ENCODE assay signal across 11 cellular contexts in genomic region chr5:73030995-73031394, GRCh38.
DNase-seq lines count a peak whose midpoint lies in the region; ATAC-seq and TF ChIP-seq lines count a peak whose summit lies in the region.
"Had no signal": no experiment of that assay in that cellular context is flagged by ENCODE, and none has a peak within 500 bp of the region (broad histone marks: within the 10 kb centered on the region; RNA-seq: fewer than 3 reads in every experiment).

No MANE protein-coding gene starts in this region.

- H3K9me3 ChIP-seq in upper lobe of right lung, result no peaks in the 10 kb centered on the region
- H3K9me3 ChIP-seq: upper lobe of left lung had no signal

- no peaks in the 10 kb centered on the region for H3K9me3 Mint-ChIP-seq in WTC11
- no peaks in the 10 kb centered on the region for H3K9me3 Mint-ChIP-seq in activated CD8-positive, alpha-beta T cell treated with anti-CD3 and anti-CD28 coated beads for 36 hours

- no peaks in the 10 kb centered on the region for H3K27me3 ChIP-seq in upper lobe of right lung
- H3K27me3 ChIP-seq: upper lobe of left lung had no signal

- POLR2A ChIA-PET in WTC11 (lab: Charles Lee), result interaction anchor here (0.6 kb wide), 1 partner anchor 8 kb away, joined by 3 read pairs; no protein-coding TSS in a partner anchor
- POLR2A ChIA-PET in activated CD8-positive, alpha-beta T cell treated with anti-CD3 and anti-CD28 coated beads for 36 hours (lab: Charles Lee), result no interaction called here

- no peaks in the 10 kb centered on the region for H3K27me3 Mint-ChIP-seq in WTC11 (ENCODE audit: low read depth)
- no peaks in the 10 kb centered on the region for H3K27me3 Mint-ChIP-seq in activated CD8-positive, alpha-beta T cell treated with anti-CD3 and anti-CD28 coated beads for 36 hours
- H3K27me3 Mint-ChIP-seq: activated naive CD8-positive, alpha-beta T cell had no signal

- DNase-seq in SIG-M5 treated with dmso at 0.1 percent for 504 hours (lab: John Stamatoyannopoulos, UW; ENCODE audit: unreplicated experiment) (peak; percentile 50), SIG-M5 (lab: John Stamatoyannopoulos, UW) (no peak), WTC11 (ENCODE audit: low spot score) (no peak), iPS DF 4.7 (ENCODE audit: extremely low read depth, low spot score) (peak; percentile 16), upper lobe of right lung (no peak), SHP77 (lab: John Stamatoyannopoulos, UW) (no peak)
- no peak for DNase-seq in activated CD8-positive, alpha-beta T cell treated with anti-CD3 and anti-CD28 coated beads for 36 hours
- DNase-seq: NCI-H2107, upper lobe of left lung had no signal

- H3K27ac Mint-ChIP-seq in WTC11, result peak overlapping the region; percentile 96
- no peak overlapping the region for H3K27ac Mint-ChIP-seq in activated CD8-positive, alpha-beta T cell treated with anti-CD3 and anti-CD28 coated beads for 36 hours
- H3K27ac Mint-ChIP-seq: activated naive CD8-positive, alpha-beta T cell had no signal

- H3K27ac ChIP-seq in upper lobe of right lung, result no peak overlapping the region
- H3K27ac ChIP-seq: upper lobe of left lung had no signal

- H3K36me3 Mint-ChIP-seq in WTC11, result no peaks in the 10 kb centered on the region; the same call in 1 of the 2 replicates
- H3K36me3 Mint-ChIP-seq in activated CD8-positive, alpha-beta T cell treated with anti-CD3 and anti-CD28 coated beads for 36 hours (ENCODE audit: low read depth), result no peaks in the 10 kb centered on the region
- H3K36me3 Mint-ChIP-seq: activated naive CD8-positive, alpha-beta T cell had no signal

- CTCF ChIA-PET in WTC11 (lab: Charles Lee), result interaction anchor here (0.8 to 1.1 kb wide), 3 partner anchors 52 to 185 kb away, joined by 3 to 4 read pairs (median 3); no protein-coding TSS in a partner anchor
- CTCF ChIA-PET in activated CD8-positive, alpha-beta T cell treated with anti-CD3 and anti-CD28 coated beads for 36 hours (lab: Charles Lee), result no interaction called here

- peaks cover 37% of the 10 kb centered on the region for H3K36me3 ChIP-seq in upper lobe of right lung

- H3K4me3 Mint-ChIP-seq in WTC11, result peak overlapping the region; percentile 11; the same call in 1 of the 2 replicates
- no peak overlapping the region for H3K4me3 Mint-ChIP-seq in activated CD8-positive, alpha-beta T cell treated with anti-CD3 and anti-CD28 coated beads for 36 hours
- H3K4me3 Mint-ChIP-seq: activated naive CD8-positive, alpha-beta T cell had no signal

- H3K4me1 Mint-ChIP-seq in WTC11, result peaks cover 19% of the 10 kb centered on the region
- no peaks in the 10 kb centered on the region for H3K4me1 Mint-ChIP-seq in activated CD8-positive, alpha-beta T cell treated with anti-CD3 and anti-CD28 coated beads for 36 hours (ENCODE audit: low read depth)

- intact Hi-C loops in upper lobe of right lung (cut with DNase I), result no loop called here
- intact Hi-C loops in activated CD8-positive, alpha-beta T cell treated with anti-CD3 and anti-CD28 coated beads for 36 hours (cut with micrococcal nuclease), result no loop called here

- no peaks in the 10 kb centered on the region for H3K4me1 ChIP-seq in upper lobe of right lung
- H3K4me1 ChIP-seq: upper lobe of left lung had no signal

- ATAC-seq in WTC11, result peak; percentile 92
- ATAC-seq in upper lobe of right lung, result peak; percentile 82
- no peak for ATAC-seq in activated CD8-positive, alpha-beta T cell treated with anti-CD3 and anti-CD28 coated beads for 36 hours
- ATAC-seq in HG03378 (IDR thresholded peaks at IDR 0.05; ENCODE audit: unreplicated experiment), result no peak

- no peak overlapping the region for H3K4me3 ChIP-seq in upper lobe of right lung
- H3K4me3 ChIP-seq: upper lobe of left lung had no signal

- TF ChIP-seq CTCF in WTC11 (IDR thresholded peaks at IDR 0.05) (no peak), upper lobe of right lung (IDR thresholded peaks at IDR 0.05) (no peak)
- no peak for TF ChIP-seq CTCF in activated CD8-positive, alpha-beta T cell treated with anti-CD3 and anti-CD28 coated beads for 36 hours (IDR thresholded peaks at IDR 0.05)

TF ChIP-seq in WTC11, 78 proteins besides CTCF, POLR2A, EP300 and RAD21:
- TF ChIP-seq ZNF232 (CRISPR knock-in tag; IDR thresholded peaks at IDR 0.05) (no peak), TEAD1 (CRISPR knock-in tag; IDR thresholded peaks at IDR 0.05) (0 out of 2 replicates have a peak, but pooled peaks have one; percentile 17), SMAD3 (CRISPR knock-in tag; IDR thresholded peaks at IDR 0.05; ENCODE audit: borderline replicate concordance) (no peak), ZSCAN18 (CRISPR knock-in tag; IDR thresholded peaks at IDR 0.05) (no peak), TEAD4 (CRISPR knock-in tag; IDR thresholded peaks at IDR 0.05) (0 out of 2 replicates have a peak, but pooled peaks have one; percentile 34), ATF3 (CRISPR knock-in tag; conservative IDR thresholded peaks at IDR 0.05) (no peak)

Comparison
In these comparisons a context has a peak if more than half of its experiments do, and no peak if none do; other contexts are left out.
1. DNase-seq: peak in SIG-M5 treated with dmso at 0.1 percent for 504 hours (single experiment) and iPS DF 4.7 (single experiment); none in SIG-M5 (single experiment), WTC11 (single experiment), upper lobe of right lung (single experiment), activated CD8-positive, alpha-beta T cell treated with anti-CD3 and anti-CD28 coated beads for 36 hours (single experiment) and SHP77 (0 of 2).
2. ATAC-seq: peak in WTC11 (single experiment) and upper lobe of right lung (single experiment); none in activated CD8-positive, alpha-beta T cell treated with anti-CD3 and anti-CD28 coated beads for 36 hours (single experiment) and HG03378 (single experiment).